8 cellular contexts compared by ENCODE assay signal in genomic region chr2:206556357-206556949, GRCh38.
DNase-seq lines count a peak whose midpoint lies in the region; ATAC-seq and TF ChIP-seq lines count a peak whose summit lies in the region.

No MANE protein-coding gene starts in this region.

- H3K27ac ChIP-seq in GM23248 (no peak overlapping the region), mesendoderm (ENCODE audit: low read depth, low read length) (no peak overlapping the region), ovary (no peak overlapping the region)

- no peak overlapping the region for H3K9ac ChIP-seq in GM23248
- H3K9ac ChIP-seq in mesendoderm (ENCODE audit: low read length) = no peak overlapping the region

- no peaks in the 10 kb centered on the region for H3K27me3 ChIP-seq in GM23248 (replicated peaks; ENCODE audit: insufficient read depth)
- H3K27me3 ChIP-seq in mesendoderm (ENCODE audit: insufficient read depth, low read length, poor library complexity) = no peaks in the 10 kb centered on the region
- H3K27me3 ChIP-seq in ovary = no peaks in the 10 kb centered on the region

- TF ChIP-seq EP300 in ovary (IDR thresholded peaks at IDR 0.05) = no peak

- no peak overlapping the region for H3K23ac ChIP-seq in mesendoderm (ENCODE audit: low read length)

- no peak overlapping the region for H2AK5ac ChIP-seq in mesendoderm (ENCODE audit: low read length)

- no peak overlapping the region for H3K4ac ChIP-seq in mesendoderm (ENCODE audit: low read depth, low read length)

- H3K18ac ChIP-seq in mesendoderm (ENCODE audit: low read length) = no peak overlapping the region

- no peak overlapping the region for H4K8ac ChIP-seq in mesendoderm (ENCODE audit: low read depth, low read length)

- no peaks in the 10 kb centered on the region for H3K9me2 ChIP-seq in GM23248 (ENCODE audit: insufficient read depth)

- H3F3A ChIP-seq in GM23248 (ENCODE audit: insufficient read depth) = 0 out of 2 replicates have a peak, but pooled peaks cover 4% of the 10 kb centered on the region

- H2BK120ac ChIP-seq in mesendoderm (ENCODE audit: low read depth, low read length) = no peak overlapping the region

- H3K4me3 ChIP-seq in GM23248 (no peak overlapping the region), mesendoderm (ENCODE audit: low read length) (no peak overlapping the region), ovary (no peak overlapping the region)

- H2BK15ac ChIP-seq in mesendoderm (replicated peaks; ENCODE audit: low read depth) = no peak overlapping the region

- H3K4me2 ChIP-seq in GM23248 (ENCODE audit: unreplicated experiment) (no peak overlapping the region), mesendoderm (ENCODE audit: low read length) (no peak overlapping the region)

- intact Hi-C loops in ovary (cut with DNase I) = no loop called here

- H3K9me3 ChIP-seq in GM23248 (ENCODE audit: low read depth) (no peaks in the 10 kb centered on the region), ovary (no peaks in the 10 kb centered on the region)

- H3K79me2 ChIP-seq in GM23248 (ENCODE audit: insufficient read depth) (no peaks in the 10 kb centered on the region), mesendoderm (ENCODE audit: control insufficient read depth, insufficient read depth, low read length) (no peaks in the 10 kb centered on the region)

- no peak overlapping the region for H2AFZ ChIP-seq in GM23248

- WGBS in GM23248 (ENCODE audit: low coverage in 1 of 2, low lambda C conversion rate in 2 of 2, missing lambda C conversion rate in 2 of 2), 2 experiments = 71 to 76% methylated on average over 5 of the region's 5 CpGs
- WGBS in mesendoderm (ENCODE audit: extremely low coverage, insufficient coverage, low lambda C conversion rate) = no CpG with 5 or more reads among the region's 5 CpGs
- WGBS in ovary, 3 donors = 53 to 69% (median 55%) methylated on average over 5 of the region's 5 CpGs

- H3K4me1 ChIP-seq in GM23248 (ENCODE audit: insufficient read depth) = peaks cover 10% of the 10 kb centered on the region; the same call in 1 of the 2 replicates
- no peaks in the 10 kb centered on the region for H3K4me1 ChIP-seq in mesendoderm (ENCODE audit: control insufficient read depth, low read depth, low read length)
- H3K4me1 ChIP-seq in ovary (ENCODE audit: insufficient read depth) = no peaks in the 10 kb centered on the region

- no peak for TF ChIP-seq POLR2A in ovary (IDR thresholded peaks at IDR 0.05)

- in situ Hi-C loops in GM23248 (cut with MboI) = no loop called here

- peak; percentile 12 for DNase-seq in DMS153 treated with DMSO at 0.1 percent for 48 hours (lab: John Stamatoyannopoulos, UW; ENCODE audit: unreplicated experiment)
- DNase-seq in GM23248 = peak; percentile 57
- DNase-seq in NCI-H524 (lab: John Stamatoyannopoulos, UW) = peak; percentile 11 to 56
- peak; percentile 4 for DNase-seq in brain pericyte (ENCODE audit: low read depth, low spot score)
- peak; percentile 61 for DNase-seq in mesendoderm
- DNase-seq in ovary = no peak

- H3K36me3 ChIP-seq in GM23248 (ENCODE audit: low read depth) (no peaks in the 10 kb centered on the region), mesendoderm (ENCODE audit: control insufficient read depth, insufficient read depth, low read length) (no peaks in the 10 kb centered on the region), ovary (no peaks in the 10 kb centered on the region)

- no peaks in the 10 kb centered on the region for H4K20me1 ChIP-seq in GM23248 (ENCODE audit: insufficient read depth)

- TF ChIP-seq CTCF in ovary (IDR thresholded peaks at IDR 0.05) = no peak

- ATAC-seq in HG03469 (IDR thresholded peaks at IDR 0.05; ENCODE audit: unreplicated experiment) = no peak
- ATAC-seq in GM19324 (IDR thresholded peaks at IDR 0.05; ENCODE audit: low FRiP score, unreplicated experiment) = no peak

- no peak overlapping the region for H4K5ac ChIP-seq in mesendoderm (ENCODE audit: low read length)

- H3K56ac ChIP-seq in mesendoderm (ENCODE audit: low read length) = no peak overlapping the region

- H2BK5ac ChIP-seq in mesendoderm (ENCODE audit: low read length) = no peak overlapping the region

- no peaks in the 10 kb centered on the region for H3K79me1 ChIP-seq in mesendoderm (ENCODE audit: low read length)

Comparison
In these comparisons a context has a peak if more than half of its experiments do, and no peak if none do; other contexts are left out.
1. DNase-seq: peak in DMS153 treated with DMSO at 0.1 percent for 48 hours (single experiment), GM23248 (single experiment), NCI-H524 (2 of 2), brain pericyte (single experiment) and mesendoderm (single experiment); none in ovary (0 of 5).